Comparison of ENCODE assay signal across 9 cellular contexts in the genomic region with DNA sequence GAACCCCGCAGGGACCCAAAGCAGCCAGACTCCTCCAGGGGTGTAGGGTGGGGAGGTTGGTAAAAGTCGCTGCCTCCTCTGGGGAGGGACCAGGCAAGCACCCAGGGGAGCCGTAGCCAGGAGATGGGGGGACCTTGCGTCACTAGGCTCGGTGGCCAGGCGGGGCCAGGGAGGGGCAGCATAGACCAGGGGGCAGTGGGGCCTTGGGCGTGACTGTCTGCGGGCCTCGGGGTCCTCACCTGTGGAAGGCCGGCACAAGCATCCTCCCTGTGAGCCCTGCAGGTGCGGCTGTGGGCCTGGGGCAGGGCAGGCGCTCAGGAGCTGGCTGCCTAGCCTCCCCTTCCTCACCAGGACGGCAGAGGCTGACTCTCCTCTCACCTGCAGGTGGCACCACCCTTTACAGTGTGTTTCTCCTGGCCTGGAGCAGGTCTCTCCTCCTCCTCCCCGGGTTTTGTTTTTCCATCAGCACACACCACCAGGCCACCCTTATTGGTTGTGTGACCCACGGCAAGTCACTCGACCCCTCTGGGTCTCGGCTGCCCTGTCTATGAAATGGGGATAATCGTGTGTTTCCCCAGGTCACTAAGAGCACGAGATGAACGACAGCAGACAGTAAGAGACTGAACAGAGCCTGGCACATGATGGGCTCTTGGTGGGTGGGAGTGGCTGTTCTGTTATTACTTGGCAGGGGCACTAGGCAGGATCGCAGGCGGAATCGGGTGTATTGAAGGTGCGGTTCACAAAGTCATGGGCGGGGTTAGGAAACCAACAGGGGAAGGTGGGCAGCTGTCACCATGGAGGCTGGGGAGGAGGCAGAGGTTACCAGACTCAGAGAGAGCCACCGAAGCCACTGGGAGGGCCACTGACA. TPM values are rescaled to one million over a fixed set of nuclear protein-coding genes. Genes with fewer than 3 reads are reported as not detected.
DNase-seq lines count a peak whose midpoint lies in the region; ATAC-seq and TF ChIP-seq lines count a peak whose summit lies in the region.
"Had no signal": no experiment of that assay in that cellular context is flagged by ENCODE, and none has a peak within 500 bp of the region (broad histone marks: within the 10 kb centered on the region; RNA-seq: fewer than 3 reads in every experiment).

No MANE protein-coding gene starts in this region.

- WGBS in testis, 2 donors = 87 to 89% methylated on average over 24 to 26 of the region's 26 CpGs
- 87 to 91% (median 90%) methylated on average over 22 to 26 of the region's 26 CpGs for WGBS in heart left ventricle, 4 donors
- 80% methylated on average over 25 of the region's 26 CpGs for WGBS in esophagus muscularis mucosa

- H3K36me3 ChIP-seq in HEK293 (ENCODE audit: control insufficient read depth in 2 of 2, insufficient read depth in 1 of 2, low read length in 2 of 2) = no peaks in the 10 kb centered on the region
- no peaks in the 10 kb centered on the region for H3K36me3 ChIP-seq in WERI-Rb-1
- no peaks in the 10 kb centered on the region for H3K36me3 ChIP-seq in testis (ENCODE audit: low read depth, missing control alignments)
- H3K36me3 ChIP-seq in heart left ventricle = no peaks in the 10 kb centered on the region
- H3K36me3 ChIP-seq in esophagus muscularis mucosa = no peaks in the 10 kb centered on the region

- CTCF ChIA-PET in HEK293 (lab: Yijun Ruan, JAX) = interaction anchor here (1.1 to 1.3 kb wide), 2 partner anchors 12 to 98 kb away, joined by 4 read pairs; no protein-coding TSS in a partner anchor

- ATAC-seq in HG03025 (IDR thresholded peaks at IDR 0.05; ENCODE audit: low FRiP score, unreplicated experiment) (no peak), heart left ventricle (no peak)

- TF ChIP-seq CTCF in HEK293 (tag by site-specific recombination; IDR thresholded peaks at IDR 0.05) (peak; percentile 21; the same call in 1 of the 2 replicates), WERI-Rb-1 (IDR thresholded peaks at IDR 0.05; ENCODE audit: low read depth, low read length) (peak; percentile 84), testis (IDR thresholded peaks at IDR 0.05) (peak in 1 of 3 experiments; percentile 10), heart left ventricle (IDR thresholded peaks at IDR 0.05) (no peak), esophagus muscularis mucosa (IDR thresholded peaks at IDR 0.05) (no peak)

- H3K4me3 ChIP-seq in HEK293 (ENCODE audit: low read depth, low read length) = no peak overlapping the region
- no peak overlapping the region for H3K4me3 ChIP-seq in WERI-Rb-1 (ENCODE audit: low read depth, low read length)
- no peak overlapping the region for H3K4me3 ChIP-seq in testis
- no peak overlapping the region for H3K4me3 ChIP-seq in heart left ventricle
- H3K4me3 ChIP-seq in esophagus muscularis mucosa = no peak overlapping the region

- POLR2A ChIA-PET in HEK293 (lab: Yijun Ruan, JAX) = no interaction called here

- H3K4me1 ChIP-seq in HEK293 (ENCODE audit: control insufficient read depth, insufficient read depth, low read length) (no peaks in the 10 kb centered on the region), testis (peaks cover 19% of the 10 kb centered on the region), heart left ventricle (peaks cover 0 to 48% (median 2%) of the 10 kb centered on the region in 12 donors), esophagus muscularis mucosa (peaks cover 15 to 43% (median 26%) of the 10 kb centered on the region in 4 donors)

- H3K9me3 ChIP-seq in HEK293 (ENCODE audit: control insufficient read depth, insufficient read depth, low read depth, low read length) = no peaks in the 10 kb centered on the region
- H3K9me3 ChIP-seq in WERI-Rb-1 (ENCODE audit: severe bottlenecking) = no peaks in the 10 kb centered on the region
- no peaks in the 10 kb centered on the region for H3K9me3 ChIP-seq in testis
- H3K9me3 ChIP-seq in heart left ventricle = no peaks in the 10 kb centered on the region
- no peaks in the 10 kb centered on the region for H3K9me3 ChIP-seq in esophagus muscularis mucosa

- TF ChIP-seq EP300 in esophagus muscularis mucosa (IDR thresholded peaks at IDR 0.05) = no peak

- TF ChIP-seq POLR2A in testis (IDR thresholded peaks at IDR 0.05) (no peak), heart left ventricle (IDR thresholded peaks at IDR 0.05) (no peak), esophagus muscularis mucosa (IDR thresholded peaks at IDR 0.05; ENCODE audit: low read depth) (no peak)

- no peak overlapping the region for H3K27ac ChIP-seq in HEK293 (ENCODE audit: extremely low read depth, low read depth, low read length)
- H3K27ac ChIP-seq in WERI-Rb-1 = peak overlapping the region; percentile 6; the same call in 1 of the 2 replicates
- no peak overlapping the region for H3K27ac ChIP-seq in testis
- no peak overlapping the region for H3K27ac ChIP-seq in heart left ventricle
- H3K27ac ChIP-seq in esophagus muscularis mucosa (replicated peaks in 1 of 4) = no peak overlapping the region

- intact Hi-C loops in testis (cut with DNase I; ENCODE audit: low total_unique reads) (no loop called here), heart left ventricle (cut with DNase I) (no loop called here), esophagus muscularis mucosa (cut with DNase I) (no loop called here)

- DNase-seq in D341Med (ENCODE audit: low spot score) (peak; percentile 73), WERI-Rb-1 (peak; percentile 71), kidney tubule cell (ENCODE audit: low spot score) (peak; percentile 21), testis (no peak), heart left ventricle (no peak), esophagus muscularis mucosa (ENCODE audit: extremely low spot score) (no peak)

- H3K27me3 ChIP-seq in WERI-Rb-1 (ENCODE audit: insufficient read depth, low read depth, severe bottlenecking) = no peaks in the 10 kb centered on the region
- no peaks in the 10 kb centered on the region for H3K27me3 ChIP-seq in testis
- H3K27me3 ChIP-seq in heart left ventricle = no peaks in the 10 kb centered on the region
- no peaks in the 10 kb centered on the region for H3K27me3 ChIP-seq in esophagus muscularis mucosa

TF ChIP-seq in HEK293, 187 proteins besides CTCF, POLR2A, EP300 and RAD21:
- TF ChIP-seq EGR2 (tag by site-specific recombination; IDR thresholded peaks at IDR 0.05; ENCODE audit: low read depth) = peak; percentile 11; the same call in 1 of the 2 replicates
- TF ChIP-seq KLF1 (tag by site-specific recombination; IDR thresholded peaks at IDR 0.05) = peak; percentile 83
- TF ChIP-seq SP7 (tag by site-specific recombination; IDR thresholded peaks at IDR 0.05) = no peak
- 0 out of 2 replicates have a peak, but pooled peaks have one; percentile 17 for TF ChIP-seq ZIC2 (tag by site-specific recombination; IDR thresholded peaks at IDR 0.05)
TF ChIP-seq in HEK293: peak in this region for 3.

RNA-seq across cellular contexts. Expression of a gene that starts 52.7 kb away (rescaled TPM):
- total RNA-seq in testis (under 1 TPM; 0.74 to 0.79 TPM), heart left ventricle (1 to 10 TPM in 1 of 9 donors, under 1 TPM in 8; 0.20 to 1.4 (median 0.37) TPM), esophagus muscularis mucosa (1 to 10 TPM; 2.1 to 5.0 (median 3.1) TPM)
- polyA plus RNA-seq in testis (ENCODE audit: insufficient read depth, low read depth, low replicate concordance) (0.67 TPM), heart left ventricle (under 1 TPM; 0.22 to 0.46 TPM)
- total RNA-seq: mesenteric fat pad had no signal

Comparison
In these comparisons a context has a peak if more than half of its experiments do, and no peak if none do; other contexts are left out.
1. DNase-seq: peak in D341Med (single experiment), WERI-Rb-1 (single experiment) and kidney tubule cell (single experiment); none in testis (single experiment), heart left ventricle (0 of 5) and esophagus muscularis mucosa (single experiment).
2. CTCF ChIP-seq: peak in HEK293 (single experiment) and WERI-Rb-1 (single experiment); none in heart left ventricle (0 of 12) and esophagus muscularis mucosa (0 of 3).